Comparison of ENCODE assay signal across 24 cellular contexts in genomic region chr5:10278658-10279279, GRCh38. TPM values are rescaled to one million over a fixed set of nuclear protein-coding genes. Genes with fewer than 3 reads are reported as not detected.
"Had no signal": no experiment of that assay in that cellular context is flagged by ENCODE, and none has a peak within 500 bp of the region (broad histone marks: within the 10 kb centered on the region; RNA-seq: fewer than 3 reads in every experiment).

No MANE protein-coding gene starts in this region.

- H3K36me3 Mint-ChIP-seq: activated naive CD8-positive, alpha-beta T cell treated with anti-CD3 and anti-CD28 coated beads, Interleukin-2, amount 10 ng/mL, durations not matched to agents 7 days and 5 days had no signal

- H3K9me3 Mint-ChIP-seq: activated naive CD8-positive, alpha-beta T cell treated with anti-CD3 and anti-CD28 coated beads, Interleukin-2, amount 10 ng/mL, durations not matched to agents 7 days and 5 days; IgD-negative memory B cell had no signal

- DNase-seq: activated CD4-positive, alpha-beta T cell treated with anti-CD3 and anti-CD28 coated beads for 4 hours; activated CD8-positive, alpha-beta T cell treated with anti-CD3 and anti-CD28 coated beads, Interleukin-2, amount 10 ng/mL, durations not matched to agents 7 days and 5 days; activated naive CD4-positive, alpha-beta T cell treated with anti-CD3 and anti-CD28 coated beads, Interleukin-2, amount 50 U/mL, for 16 hours; activated naive CD8-positive, alpha-beta T cell treated with anti-CD3 and anti-CD28 coated beads, Interleukin-2, amount 10 ng/mL, durations not matched to agents 7 days and 5 days; aorta; central memory CD4-positive, alpha-beta T cell; KG1; NCI-H1048; NCI-H146; NCI-H1930; NCI-H2171 treated with DMSO at 0.1 percent for 48 hours; NCI-H345; NCI-H510A; NCI-H526 treated with DMSO at 0.1 percent for 48 hours; NCI-H82; Right ventricle myocardium superior; RPMI8226; SK-N-SH; T-helper 1 cell; WERI-Rb-1 had no signal

- ATAC-seq: activated CD4-positive, CD25-positive, alpha-beta regulatory T cell treated with anti-CD3 and anti-CD28 coated beads, Interleukin-2, amount 50 U/mL, for 24 hours; activated CD8-positive, alpha-beta T cell treated with anti-CD3 and anti-CD28 coated beads, Interleukin-2, amount 10 ng/mL, durations not matched to agents 7 days and 5 days; Panc1 had no signal

- H3K27ac Mint-ChIP-seq: activated CD8-positive, alpha-beta T cell treated with anti-CD3 and anti-CD28 coated beads, Interleukin-2, amount 10 ng/mL, durations not matched to agents 7 days and 5 days; activated naive CD8-positive, alpha-beta T cell treated with anti-CD3 and anti-CD28 coated beads, Interleukin-2, amount 10 ng/mL, durations not matched to agents 7 days and 5 days; IgD-negative memory B cell had no signal

- H3K4me3 Mint-ChIP-seq: activated CD8-positive, alpha-beta T cell treated with anti-CD3 and anti-CD28 coated beads, Interleukin-2, amount 10 ng/mL, durations not matched to agents 7 days and 5 days; activated naive CD8-positive, alpha-beta T cell treated with anti-CD3 and anti-CD28 coated beads, Interleukin-2, amount 10 ng/mL, durations not matched to agents 7 days and 5 days had no signal

RNA-seq across cellular contexts. Expression of gene CMBL, which starts 28.9 kb away (rescaled TPM):
- total RNA-seq: SJCRH30 had no signal
